ENCODE assay signal across 13 cellular contexts in genomic region chr3:119350114-119350513, GRCh38. TPM values are rescaled to one million over a fixed set of nuclear protein-coding genes. Genes with fewer than 3 reads are reported as not detected.
A peak's percentile ranks its signal among the peaks of the same experiment; 100 is the strongest.
DNase-seq lines count a peak whose midpoint lies in the region; ATAC-seq and TF ChIP-seq lines count a peak whose summit lies in the region.
"Had no signal": no experiment of that assay in that cellular context is flagged by ENCODE, and none has a peak within 500 bp of the region (broad histone marks: within the 10 kb centered on the region; RNA-seq: fewer than 3 reads in every experiment).

No MANE protein-coding gene starts in this region.

- 18 to 19% methylated on average over 8 of the region's 10 CpGs for WGBS in mesodermal cell (ENCODE audit: insufficient coverage in 2 of 2), 2 experiments

- peaks cover 50% of the 10 kb centered on the region for H3K4me1 ChIP-seq in mesodermal cell (ENCODE audit: control insufficient read depth, insufficient read depth, low read length, poor library complexity, severe bottlenecking)
- peaks cover 72% of the 10 kb centered on the region for H3K4me1 ChIP-seq in upper lobe of right lung

- DNase-seq in NCI-H748 (lab: John Stamatoyannopoulos, UW; ENCODE audit: unreplicated experiment), result peak; percentile 16
- DNase-seq in NCI-H748 treated with DMSO at 0.1 percent for 48 hours (lab: John Stamatoyannopoulos, UW), result no peak
- peak; percentile 51 for DNase-seq in Right ventricle myocardium superior
- no peak for DNase-seq in upper lobe of right lung
- DNase-seq in NCI-H526 (lab: John Stamatoyannopoulos, UW), result no peak
- DNase-seq: activated CD4-positive, alpha-beta T cell treated with anti-CD3 and anti-CD28 coated beads for 48 hours; activated gamma-delta T cell; SIG-M5 had no signal

- H3K27me3 ChIP-seq in upper lobe of right lung, result no peaks in the 10 kb centered on the region
- H3K27me3 ChIP-seq: ovary, vagina had no signal

- intact Hi-C loops in Right ventricle myocardium superior (cut with DNase I), result loop anchor here (10.0 kb wide), 1 partner anchor 75 kb away; no protein-coding TSS in a partner anchor
- intact Hi-C loops in upper lobe of right lung (cut with DNase I), result no loop called here

- H3K27ac ChIP-seq in mesodermal cell (ENCODE audit: low read depth, low read length, severe bottlenecking) (peak overlapping the region; percentile 94), upper lobe of right lung (peak overlapping the region; percentile 63)
- H3K27ac ChIP-seq: vagina had no signal

- no peak overlapping the region for H3K4me3 ChIP-seq in mesodermal cell (ENCODE audit: extremely low read depth, insufficient read depth, low read length, poor library complexity, severe bottlenecking)
- H3K4me3 ChIP-seq in upper lobe of right lung, result no peak overlapping the region
- H3K4me3 ChIP-seq: ovary had no signal

- no peak for TF ChIP-seq CTCF in upper lobe of right lung (IDR thresholded peaks at IDR 0.05)

- ATAC-seq in Right ventricle myocardium superior (ENCODE audit: poor library complexity) (no peak), upper lobe of right lung (no peak), GM18519 (IDR thresholded peaks at IDR 0.05; ENCODE audit: low FRiP score, unreplicated experiment) (no peak), HG03045 (IDR thresholded peaks at IDR 0.05; ENCODE audit: unreplicated experiment) (no peak)

- H3K36me3 ChIP-seq in mesodermal cell (ENCODE audit: control insufficient read depth, insufficient read depth, low read length) (no peaks in the 10 kb centered on the region), upper lobe of right lung (no peaks in the 10 kb centered on the region)
- H3K36me3 ChIP-seq: ovary, vagina had no signal

- H3K9me3 ChIP-seq in mesodermal cell (ENCODE audit: control insufficient read depth, low read length) (no peaks in the 10 kb centered on the region), upper lobe of right lung (no peaks in the 10 kb centered on the region)
- H3K9me3 ChIP-seq: ovary, vagina had no signal

RNA-seq across cellular contexts. Expression of gene ARHGAP31, which starts 55.9 kb away (rescaled TPM):
- total RNA-seq in Right ventricle myocardium superior (42.1 TPM), upper lobe of right lung (117 TPM)
- polyA plus RNA-seq in mesodermal cell (2013, experiment 1 of 2), result 12.3 TPM
- 10.1 TPM for polyA plus RNA-seq in mesodermal cell (2013, experiment 2 of 2)

Comparison
In these comparisons a context has a peak if more than half of its experiments do, and no peak if none do; other contexts are left out.
1. DNase-seq: peak in NCI-H748 (single experiment) and Right ventricle myocardium superior (single experiment); none in NCI-H748 treated with DMSO at 0.1 percent for 48 hours (single experiment), upper lobe of right lung (single experiment) and NCI-H526 (0 of 2).